9 cellular contexts compared by ENCODE assay signal in genomic region chr6:158002951-158003853, GRCh38. TPM values are rescaled to one million over a fixed set of nuclear protein-coding genes. Genes with fewer than 3 reads are reported as not detected.
DNase-seq lines count a peak whose midpoint lies in the region; ATAC-seq and TF ChIP-seq lines count a peak whose summit lies in the region.
"Had no signal": no experiment of that assay in that cellular context is flagged by ENCODE, and none has a peak within 500 bp of the region (broad histone marks: within the 10 kb centered on the region; RNA-seq: fewer than 3 reads in every experiment).

No MANE protein-coding gene starts in this region.

- H3K36me3 ChIP-seq in esophagus (ENCODE audit: control insufficient read depth in 2 of 2, insufficient read depth in 2 of 2, low read length in 1 of 2), result no peaks in the 10 kb centered on the region

- peaks cover 9 to 28% of the 10 kb centered on the region in 2 donors for H3K4me1 ChIP-seq in esophagus (ENCODE audit: control insufficient read depth in 2 of 2, insufficient read depth in 2 of 2, low read length in 1 of 2)

- DNase-seq in Daoy (ENCODE audit: low read depth) (peak; percentile 90), T-cell (no peak), nephron progenitor cell (no peak), NCI-H446 treated with DMSO at 0.1 percent for 48 hours (lab: John Stamatoyannopoulos, UW) (no peak), NCI-H1105 treated with DMSO at 0.1 percent for 48 hours (lab: John Stamatoyannopoulos, UW) (no peak), activated gamma-delta T cell (lab: John Stamatoyannopoulos, UW) (no peak), SKM-1 (lab: John Stamatoyannopoulos, UW; ENCODE audit: unreplicated experiment) (no peak)

- CTCF ChIA-PET in T-cell (lab: Charles Lee), result no interaction called here

- H3K27ac Mint-ChIP-seq in T-cell (peak overlapping the region; percentile 78 to 90), nephron progenitor cell (peak overlapping the region; percentile 75)

- POLR2A ChIA-PET in T-cell (lab: Charles Lee), result interaction anchor here in 1 of 2 donors (0.5 kb wide), 1 partner anchor 1019 kb away, joined by 3 read pairs; no protein-coding TSS in a partner anchor

- WGBS in esophagus, 2 donors, result 26 to 41% methylated on average over 15 of the region's 15 CpGs

- ATAC-seq in T-cell (replicated peaks in 1 of 4), result peak in 2 of 4 experiments; percentile 29 to 63

- H3K27ac ChIP-seq in esophagus (ENCODE audit: low read depth in 2 of 2, low read length in 1 of 2), result peak overlapping the region; percentile 70 to 83

- no peak overlapping the region for H3K4me3 ChIP-seq in esophagus (ENCODE audit: low read depth in 1 of 2, low read length in 2 of 2)

- H3K9me3 Mint-ChIP-seq in T-cell, result peaks cover 0 to 4% (median 0%) of the 10 kb centered on the region in 3 donors
- peaks cover 8% of the 10 kb centered on the region for H3K9me3 Mint-ChIP-seq in nephron progenitor cell

- no peak for TF ChIP-seq CTCF in nephron progenitor cell (IDR thresholded peaks at IDR 0.05)

- H3K9me3 ChIP-seq in esophagus (ENCODE audit: control insufficient read depth in 2 of 2, insufficient read depth in 1 of 2, low read depth in 1 of 2, low read length in 1 of 2), result no peaks in the 10 kb centered on the region

- H3K27me3 ChIP-seq in esophagus (ENCODE audit: control insufficient read depth in 1 of 2, insufficient read depth in 2 of 2, low read length in 2 of 2), result no peaks in the 10 kb centered on the region

- H3K4me3 Mint-ChIP-seq in T-cell (peak overlapping the region in 2 of 3 donors; percentile 15 to 47), nephron progenitor cell (no peak overlapping the region)
- H3K4me3 Mint-ChIP-seq: IgD-negative memory B cell had no signal

- H3K36me3 Mint-ChIP-seq in T-cell, result peaks cover 19% of the 10 kb centered on the region
- no peaks in the 10 kb centered on the region for H3K36me3 Mint-ChIP-seq in nephron progenitor cell (ENCODE audit: low read depth)

- peaks cover 62 to 70% (median 67%) of the 10 kb centered on the region in 3 donors for H3K4me1 Mint-ChIP-seq in T-cell
- peaks cover 79% of the 10 kb centered on the region for H3K4me1 Mint-ChIP-seq in nephron progenitor cell

- H3K27me3 Mint-ChIP-seq in T-cell (no peaks in the 10 kb centered on the region), nephron progenitor cell (ENCODE audit: low read depth, poor library complexity) (peaks cover 3% of the 10 kb centered on the region)
- H3K27me3 Mint-ChIP-seq: IgD-negative memory B cell had no signal

RNA-seq across cellular contexts. Expression of gene SYNJ2, which starts 21.5 kb away (rescaled TPM):
- total RNA-seq in Daoy (2014; rRNA removed; shearing (Covaris generic)), result 155 and 177 TPM in 2 replicates
- total RNA-seq in T-cell, result 10 to 100 TPM; 20.0 to 37.0 (median 22.3) TPM
- polyA plus RNA-seq in esophagus, result 1 to 10 TPM; 5.7 to 8.1 TPM
